1 cellular context compared by ENCODE assay signal in genomic region chr20:50431066-50431450, GRCh38.
TF ChIP-seq lines count a peak whose summit lies in the region.

No MANE protein-coding gene starts in this region.

TF ChIP-seq in HepG2, 621 proteins besides CTCF, POLR2A, EP300 and RAD21 (continued from another document):
- TF ChIP-seq PLSCR1 (CRISPR knock-in tag; IDR thresholded peaks at IDR 0.05; ENCODE audit: borderline replicate concordance): no peak
- no peak for TF ChIP-seq CC2D1A (CRISPR knock-in tag; IDR thresholded peaks at IDR 0.05)
- TF ChIP-seq ZNF687 (CRISPR knock-in tag; IDR thresholded peaks at IDR 0.05): peak; percentile 43; the same call in 1 of the 2 replicates
- TF ChIP-seq ZGPAT (CRISPR knock-in tag; IDR thresholded peaks at IDR 0.05): 0 out of 2 replicates have a peak, but pooled peaks have one; percentile 14
- TF ChIP-seq MAF1 (CRISPR knock-in tag; IDR thresholded peaks at IDR 0.05; ENCODE audit: borderline replicate concordance): no peak
- 0 out of 2 replicates have a peak, but pooled peaks have one; percentile 38 for TF ChIP-seq FOXC1 (CRISPR knock-in tag; IDR thresholded peaks at IDR 0.05; ENCODE audit: borderline replicate concordance)
- TF ChIP-seq MXD4 (CRISPR knock-in tag; IDR thresholded peaks at IDR 0.05): 0 out of 2 replicates have a peak, but pooled peaks have one; percentile 18
- TF ChIP-seq ZHX2 (IDR thresholded peaks at IDR 0.05; ENCODE audit: low read depth): 0 out of 2 replicates have a peak, but pooled peaks have one; percentile 31
- no peak for TF ChIP-seq ZHX2 (CRISPR knock-in tag; IDR thresholded peaks at IDR 0.05; ENCODE audit: borderline replicate concordance)
- 0 out of 2 replicates have a peak, but pooled peaks have one; percentile 33 for TF ChIP-seq CSRNP1 (CRISPR knock-in tag; IDR thresholded peaks at IDR 0.05)
- TF ChIP-seq ZNF329 (CRISPR knock-in tag; IDR thresholded peaks at IDR 0.05; ENCODE audit: low read depth): no peak
